In the genomic region with DNA sequence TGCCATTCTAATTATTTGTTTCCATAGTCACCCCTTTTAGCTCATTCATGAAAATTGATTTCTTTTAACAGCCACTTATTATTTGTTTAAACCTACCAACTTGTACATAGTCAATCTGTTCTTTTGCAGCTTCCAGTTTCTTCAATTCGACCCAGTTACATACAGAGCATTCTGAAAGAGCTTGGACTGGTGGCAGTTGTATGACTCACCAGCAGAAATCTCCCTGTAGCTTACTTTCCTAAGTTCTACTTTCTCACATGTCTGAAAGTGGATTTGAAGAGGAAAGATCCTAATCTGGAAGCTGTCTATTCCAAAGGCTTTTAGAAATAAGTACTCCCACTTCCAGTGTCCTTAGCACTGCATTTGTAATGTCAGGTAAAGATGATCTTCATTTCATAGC, we compare ENCODE assay signal across 1 cellular context.
TF ChIP-seq lines count a peak whose summit lies in the region.

No MANE protein-coding gene starts in this region.

TF ChIP-seq in HepG2, 621 proteins besides CTCF, POLR2A, EP300 and RAD21 (continued from another document):
- TF ChIP-seq, protein P1, sequence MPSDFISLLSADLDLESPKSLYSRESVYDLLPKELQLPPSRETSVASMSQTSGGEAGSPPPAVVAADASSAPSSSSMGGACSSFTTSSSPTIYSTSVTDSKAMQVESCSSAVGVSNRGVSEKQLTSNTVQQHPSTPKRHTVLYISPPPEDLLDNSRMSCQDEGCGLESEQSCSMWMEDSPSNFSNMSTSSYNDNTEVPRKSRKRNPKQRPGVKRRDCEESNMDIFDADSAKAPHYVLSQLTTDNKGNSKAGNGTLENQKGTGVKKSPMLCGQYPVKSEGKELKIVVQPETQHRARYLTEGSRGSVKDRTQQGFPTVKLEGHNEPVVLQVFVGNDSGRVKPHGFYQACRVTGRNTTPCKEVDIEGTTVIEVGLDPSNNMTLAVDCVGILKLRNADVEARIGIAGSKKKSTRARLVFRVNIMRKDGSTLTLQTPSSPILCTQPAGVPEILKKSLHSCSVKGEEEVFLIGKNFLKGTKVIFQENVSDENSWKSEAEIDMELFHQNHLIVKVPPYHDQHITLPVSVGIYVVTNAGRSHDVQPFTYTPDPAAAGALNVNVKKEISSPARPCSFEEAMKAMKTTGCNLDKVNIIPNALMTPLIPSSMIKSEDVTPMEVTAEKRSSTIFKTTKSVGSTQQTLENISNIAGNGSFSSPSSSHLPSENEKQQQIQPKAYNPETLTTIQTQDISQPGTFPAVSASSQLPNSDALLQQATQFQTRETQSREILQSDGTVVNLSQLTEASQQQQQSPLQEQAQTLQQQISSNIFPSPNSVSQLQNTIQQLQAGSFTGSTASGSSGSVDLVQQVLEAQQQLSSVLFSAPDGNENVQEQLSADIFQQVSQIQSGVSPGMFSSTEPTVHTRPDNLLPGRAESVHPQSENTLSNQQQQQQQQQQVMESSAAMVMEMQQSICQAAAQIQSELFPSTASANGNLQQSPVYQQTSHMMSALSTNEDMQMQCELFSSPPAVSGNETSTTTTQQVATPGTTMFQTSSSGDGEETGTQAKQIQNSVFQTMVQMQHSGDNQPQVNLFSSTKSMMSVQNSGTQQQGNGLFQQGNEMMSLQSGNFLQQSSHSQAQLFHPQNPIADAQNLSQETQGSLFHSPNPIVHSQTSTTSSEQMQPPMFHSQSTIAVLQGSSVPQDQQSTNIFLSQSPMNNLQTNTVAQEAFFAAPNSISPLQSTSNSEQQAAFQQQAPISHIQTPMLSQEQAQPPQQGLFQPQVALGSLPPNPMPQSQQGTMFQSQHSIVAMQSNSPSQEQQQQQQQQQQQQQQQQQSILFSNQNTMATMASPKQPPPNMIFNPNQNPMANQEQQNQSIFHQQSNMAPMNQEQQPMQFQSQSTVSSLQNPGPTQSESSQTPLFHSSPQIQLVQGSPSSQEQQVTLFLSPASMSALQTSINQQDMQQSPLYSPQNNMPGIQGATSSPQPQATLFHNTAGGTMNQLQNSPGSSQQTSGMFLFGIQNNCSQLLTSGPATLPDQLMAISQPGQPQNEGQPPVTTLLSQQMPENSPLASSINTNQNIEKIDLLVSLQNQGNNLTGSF (CRISPR knock-in tag; IDR thresholded peaks at IDR 0.05), result no peak
- TF ChIP-seq SALL1 (CRISPR knock-in tag; IDR thresholded peaks at IDR 0.05) (no peak), NONO (IDR thresholded peaks at IDR 0.05) (no peak), NONO (CRISPR knock-in tag; conservative IDR thresholded peaks at IDR 0.05) (no peak), ZBTB21 (CRISPR knock-in tag; IDR thresholded peaks at IDR 0.05) (no peak), CAMTA2 (CRISPR knock-in tag; IDR thresholded peaks at IDR 0.05; ENCODE audit: borderline replicate concordance) (no peak)
TF ChIP-seq in HepG2: peak in this region for 0.
